Comparison of ENCODE assay signal across 17 cellular contexts in the genomic region with DNA sequence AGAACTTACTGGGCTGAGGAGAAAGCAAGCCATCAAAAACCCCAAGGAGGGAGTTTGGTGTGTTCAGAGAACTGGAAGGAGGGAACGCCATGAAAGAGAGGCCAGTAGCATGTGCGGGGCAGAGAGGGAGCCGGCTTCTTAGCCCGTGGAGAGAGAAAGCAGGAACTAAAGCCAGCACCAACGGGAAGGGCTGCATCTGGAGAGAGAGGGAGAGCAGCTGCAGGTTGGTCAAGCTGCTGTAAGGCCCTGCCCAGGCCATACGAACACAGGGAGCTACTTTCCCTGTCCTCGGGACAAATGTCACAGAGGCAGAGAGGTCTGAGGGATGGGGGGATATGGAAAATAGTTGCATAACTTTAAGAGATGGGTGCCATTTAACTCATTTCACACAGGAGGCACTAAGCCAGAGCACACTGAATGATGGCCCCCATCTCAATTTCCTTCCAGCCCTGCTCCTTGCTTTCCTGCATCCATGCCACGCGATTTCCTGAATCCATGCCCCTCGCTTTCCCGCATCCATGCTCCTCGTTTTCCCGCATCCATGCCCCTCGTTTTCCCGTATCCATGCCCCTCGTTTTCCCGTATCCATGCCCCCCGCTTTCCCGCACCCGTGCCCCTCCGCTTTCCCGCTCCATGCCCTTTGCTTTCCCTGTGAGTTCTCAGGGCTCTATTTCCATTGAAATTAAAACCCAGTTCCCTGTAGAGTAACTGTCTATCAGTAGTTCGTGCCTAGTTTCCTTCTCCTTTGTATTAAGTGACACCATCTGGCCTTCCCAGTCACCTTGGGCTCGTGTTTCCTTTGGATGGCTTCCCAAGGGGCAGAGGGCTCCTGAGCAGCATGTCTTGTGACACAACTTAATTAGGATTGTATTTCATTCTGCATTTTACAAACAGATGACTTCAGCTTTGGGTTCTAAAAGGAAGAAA. TPM values are rescaled to one million over a fixed set of nuclear protein-coding genes. Genes with fewer than 3 reads are reported as not detected.
DNase-seq lines count a peak whose midpoint lies in the region; ATAC-seq, FAIRE-seq and TF ChIP-seq lines count a peak whose summit lies in the region.
"Had no signal": no experiment of that assay in that cellular context is flagged by ENCODE, and none has a peak within 500 bp of the region (broad histone marks: within the 10 kb centered on the region; RNA-seq: fewer than 3 reads in every experiment).

No MANE protein-coding gene starts in this region.

- H3K4me1 Mint-ChIP-seq in MCF 10A (ENCODE audit: insufficient read depth, unreplicated experiment) = peaks cover 18% of the 10 kb centered on the region
- peaks cover 37 to 48% (median 44%) of the 10 kb centered on the region in 3 donors for H3K4me1 Mint-ChIP-seq in T-cell

- in situ Hi-C loops in mammary epithelial cell (cut with MboI; ENCODE audit: low sequenced_read_pairs in 2 of 2) = loop anchor here in 1 of 2 donors (25.0 kb wide), 1 partner anchor 115 kb away; no protein-coding TSS in a partner anchor

- no peak overlapping the region for H2AFZ ChIP-seq in mammary epithelial cell (ENCODE audit: low read depth, low read length)

- no peaks in the 10 kb centered on the region for H4K20me1 ChIP-seq in mammary epithelial cell (ENCODE audit: insufficient read depth, low read length)

- H3K27me3 ChIP-seq in mammary epithelial cell (ENCODE audit: insufficient read depth, low read length) = no peaks in the 10 kb centered on the region
- H3K27me3 ChIP-seq: esophagus squamous epithelium had no signal

- H3K4me3 Mint-ChIP-seq in MCF 10A (ENCODE audit: unreplicated experiment) = no peak overlapping the region
- H3K4me3 Mint-ChIP-seq in T-cell = no peak overlapping the region
- H3K4me3 Mint-ChIP-seq: activated T-cell treated with anti-CD3 and anti-CD28 coated beads, Interleukin-2, amount 50 U/mL, for 4 hours had no signal

- H3K36me3 Mint-ChIP-seq in MCF 10A (ENCODE audit: insufficient read depth, unreplicated experiment) (peaks cover 8% of the 10 kb centered on the region), T-cell (peaks cover 11% of the 10 kb centered on the region)

- DNase-seq in MCF 10A (ENCODE audit: unreplicated experiment) = no peak
- DNase-seq in mammary epithelial cell = no peak
- no peak for DNase-seq in T-cell
- peak; percentile 89 for DNase-seq in left kidney (ENCODE audit: low read depth, low spot score)
- DNase-seq in HTR-8/SVneo (ENCODE audit: insufficient read length, low spot score) = no peak
- no peak for DNase-seq in T-helper 2 cell
- no peak for DNase-seq in NCI-H2029 (lab: John Stamatoyannopoulos, UW)
- no peak for DNase-seq in NCI-H2081 (lab: John Stamatoyannopoulos, UW)
- DNase-seq: activated CD4-positive, alpha-beta T cell treated with anti-CD3 and anti-CD28 coated beads for 4 hours; activated T-cell treated with anti-CD3 and anti-CD28 coated beads, Interleukin-2, amount 50 U/mL, for 4 hours; amygdala; esophagus squamous epithelium; NCI-H146; NCI-H774; stimulated activated naive CD8-positive, alpha-beta T cell treated with anti-CD3 and anti-CD28 coated beads, Interleukin-15, Interleukin-2, amounts not matched to agents 100 U/mL and 50 U/mL, for 24 hours; T1000 had no signal

- WGBS in mammary epithelial cell (ENCODE audit: low coverage, missing lambda C conversion rate) = 96% methylated on average over 21 of the region's 24 CpGs

- no peaks in the 10 kb centered on the region for H3K79me2 ChIP-seq in mammary epithelial cell (ENCODE audit: insufficient read depth, low read length)

- no peaks in the 10 kb centered on the region for H3K27me3 Mint-ChIP-seq in MCF 10A (ENCODE audit: insufficient read depth, unreplicated experiment)
- H3K27me3 Mint-ChIP-seq in T-cell = no peaks in the 10 kb centered on the region

- intact Hi-C loops in MCF 10A (cut with micrococcal nuclease) = no loop called here
- intact Hi-C loops in mammary epithelial cell (cut with micrococcal nuclease) = loop anchor here (5.0 kb wide), 1 partner anchor 345 kb away; no protein-coding TSS in a partner anchor

- H3K9me3 Mint-ChIP-seq in MCF 10A (ENCODE audit: unreplicated experiment) = no peaks in the 10 kb centered on the region
- no peaks in the 10 kb centered on the region for H3K9me3 Mint-ChIP-seq in T-cell
- H3K9me3 Mint-ChIP-seq: activated T-cell treated with anti-CD3 and anti-CD28 coated beads, Interleukin-2, amount 50 U/mL, for 4 hours had no signal

- H3K4me3 ChIP-seq in mammary epithelial cell (replicated peaks in 1 of 3; ENCODE audit: insufficient read depth in 1 of 3, low read depth in 2 of 3, low read length in 3 of 3) = no peak overlapping the region
- H3K4me3 ChIP-seq: coronary artery, esophagus squamous epithelium had no signal

- H3K4me2 ChIP-seq in mammary epithelial cell (ENCODE audit: insufficient read depth, low read depth, low read length) = no peak overlapping the region

- H3K4me1 ChIP-seq in mammary epithelial cell (ENCODE audit: insufficient read depth, low read length) = peaks cover 27% of the 10 kb centered on the region

- TF ChIP-seq CTCF in MCF 10A (IDR thresholded peaks at IDR 0.05; ENCODE audit: unreplicated experiment) (no peak), mammary epithelial cell (conservative IDR thresholded peaks at IDR 0.05 in 1 of 2, IDR thresholded peaks at IDR 0.05 in 1 of 2; ENCODE audit: extremely low read depth in 1 of 2, insufficient read depth in 1 of 2, low read depth in 1 of 2, low read length in 2 of 2) (no peak)

- dilution Hi-C loops in mammary epithelial cell (cut with HindIII; ENCODE audit: low sequenced_read_pairs) = no loop called here

- peaks cover 2% of the 10 kb centered on the region for H3K36me3 ChIP-seq in mammary epithelial cell (ENCODE audit: insufficient read depth, low read length)
- H3K36me3 ChIP-seq: esophagus squamous epithelium had no signal

- BruUV-seq in MCF 10A (replicated peaks; lab: Mats Ljungman, UMichigan) (no TSS peak), mammary epithelial cell (replicated peaks; lab: Mats Ljungman, UMichigan) (no TSS peak)

- no peak overlapping the region for H3K9ac ChIP-seq in mammary epithelial cell (ENCODE audit: insufficient read depth, low read length)

- FAIRE-seq in HTR-8/SVneo (lab: Jason Lieb, UNC) = no peak

- H3K27ac Mint-ChIP-seq in MCF 10A (ENCODE audit: low read depth, unreplicated experiment) (peak overlapping the region; percentile 60), T-cell (peak overlapping the region; percentile 15 to 68)

- POLR2A ChIA-PET in MCF 10A (lab: Yijun Ruan, JAX) = interaction anchor here (1.0 to 3.6 kb wide), 2 partner anchors 30 to 45 kb away, joined by 3 to 15 read pairs; partner anchors contain the start of gene TPT1
- POLR2A ChIA-PET in T-cell (lab: Charles Lee) = no interaction called here

- no peak for ATAC-seq in T-cell (replicated peaks in 1 of 4)
- ATAC-seq: activated T-cell treated with anti-CD3 and anti-CD28 coated beads, Interleukin-2, amount 50 U/mL, for 4 hours; stimulated activated naive CD8-positive, alpha-beta T cell treated with anti-CD3 and anti-CD28 coated beads, Interleukin-15, Interleukin-2, amounts not matched to agents 100 U/mL and 50 U/mL, for 24 hours had no signal

- no peaks in the 10 kb centered on the region for H3K9me3 ChIP-seq in mammary epithelial cell (replicated peaks; ENCODE audit: insufficient read depth, low read length)
- H3K9me3 ChIP-seq: esophagus squamous epithelium had no signal

- H3K27ac ChIP-seq in mammary epithelial cell (ENCODE audit: insufficient read depth, low read depth, low read length) = no peak overlapping the region
- H3K27ac ChIP-seq: coronary artery, esophagus squamous epithelium had no signal

- CTCF ChIA-PET in MCF 10A (lab: Yijun Ruan, JAX) (interaction anchor here (1.0 to 7.9 kb wide), 14 partner anchors 15 to 95 kb away, joined by 3 to 74 read pairs (median 8); no protein-coding TSS in a partner anchor), mammary epithelial cell (lab: Charles Lee; ENCODE audit: low non-redundant PET) (no interaction called here), T-cell (lab: Charles Lee) (interaction anchor here (0.6 to 2.5 kb wide), 10 partner anchors 12 to 306 kb away, joined by 3 to 9 read pairs (median 4); partner anchors contain the start of gene GTF2F2 (in 1 of the 2))

RNA-seq across cellular contexts. Expression of gene TPT1, which starts 31.5 kb away (rescaled TPM):
- total RNA-seq in MCF 10A (2022) (4,896 and 5,827 TPM in 2 replicates), mammary epithelial cell (1,000 to 10,000 TPM; 1,890 to 3,324 TPM), T-cell (1,000 to 10,000 TPM; 6,680 to 8,997 (median 7,956) TPM)
- 4,455 TPM for polyA plus RNA-seq in mammary epithelial cell
- polyA minus RNA-seq in mammary epithelial cell = 1,866 TPM

RNA-seq across cellular contexts. Expression of gene SLC25A30, which starts 45.7 kb away (rescaled TPM):
- total RNA-seq in MCF 10A (2022) (10.5 and 11.9 TPM in 2 replicates), mammary epithelial cell (10 to 100 TPM; 21.5 to 31.1 TPM), T-cell (10 to 100 TPM; 19.5 to 25.9 (median 24.2) TPM)
- polyA plus RNA-seq in mammary epithelial cell = 15.1 TPM
- polyA minus RNA-seq in mammary epithelial cell = 81.2 TPM
